8 cellular contexts compared by ENCODE assay signal in the genomic region with DNA sequence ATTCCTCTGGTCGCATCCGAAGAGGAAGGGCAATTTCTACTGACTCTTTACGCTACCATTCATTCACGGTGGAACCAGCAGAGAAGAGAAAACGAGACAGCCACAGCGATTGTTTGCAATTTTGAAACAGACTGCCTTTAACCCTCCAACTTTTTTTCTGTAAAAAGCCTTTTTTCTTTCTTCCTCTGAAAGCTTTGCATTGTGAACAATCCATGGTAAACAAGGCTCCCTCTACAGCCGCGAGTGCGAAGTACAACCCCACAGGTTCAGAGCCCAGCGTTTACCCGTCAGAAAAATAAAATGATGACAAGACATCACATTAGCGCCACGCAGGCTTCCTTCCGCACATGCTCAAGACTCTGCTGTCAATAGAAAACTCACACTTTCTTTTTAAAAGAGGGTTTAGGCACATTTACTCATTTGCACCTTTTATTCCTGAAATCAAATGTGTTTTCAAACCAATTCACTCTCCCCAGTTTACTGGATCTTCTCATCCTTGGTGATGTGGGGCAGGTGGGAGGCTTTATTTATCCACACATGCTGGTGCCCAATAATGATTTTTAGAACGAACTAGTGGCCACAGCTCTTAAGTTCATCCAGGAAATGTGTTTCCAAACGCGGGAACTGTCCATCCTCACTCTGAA.
A peak's percentile ranks its signal among the peaks of the same experiment; 100 is the strongest.
DNase-seq lines count a peak whose midpoint lies in the region; ATAC-seq, FAIRE-seq and TF ChIP-seq lines count a peak whose summit lies in the region.

No MANE protein-coding gene starts in this region.

- POLR2A ChIA-PET in A549 (lab: Yijun Ruan, JAX), result interaction anchor here (1.0 kb wide), 2 partner anchors 9 to 23 kb away, joined by 3 to 4 read pairs; no protein-coding TSS in a partner anchor

- TF ChIP-seq CTCF in A549 (IDR thresholded peaks at IDR 0.05), result peak; percentile 64
- peak; percentile 91 for TF ChIP-seq CTCF in OCI-LY1 (IDR thresholded peaks at IDR 0.05; ENCODE audit: low read length)

- ATAC-seq in A549, result peak; percentile 59 to 74
- peak; percentile 85 for ATAC-seq in GM18511 (IDR thresholded peaks at IDR 0.05; ENCODE audit: unreplicated experiment)

- peak overlapping the region; percentile 53; the same call in 1 of the 2 replicates for H3K9ac ChIP-seq in OCI-LY1 (ENCODE audit: low read length)

- H3F3A ChIP-seq in OCI-LY1 (ENCODE audit: insufficient read depth, low read length), result no peaks in the 10 kb centered on the region

- H3K27ac ChIP-seq in A549, result peak overlapping the region; percentile 98 to 99
- H3K27ac ChIP-seq in OCI-LY1 (ENCODE audit: low read depth, low read length, poor library complexity, severe bottlenecking), result no peak overlapping the region

- H2AFZ ChIP-seq in OCI-LY1 (ENCODE audit: low read length), result no peak overlapping the region

- H3K9me2 ChIP-seq in OCI-LY1 (ENCODE audit: low read depth, low read length), result no peaks in the 10 kb centered on the region

- peaks cover 9% of the 10 kb centered on the region; the same call in 2 of the 3 replicates for H3K9me3 ChIP-seq in A549
- no peaks in the 10 kb centered on the region for H3K9me3 ChIP-seq in OCI-LY1 (ENCODE audit: low read length)

- DNase-seq in A549 (ENCODE audit: low read depth in 1 of 2, low spot score in 1 of 2) (peak; percentile 63 to 85), HuH-7 (ENCODE audit: low spot score) (peak; percentile 83), epidermal melanocyte (ENCODE audit: insufficient read length, low spot score) (peak; percentile 64), mucosa of gallbladder (ENCODE audit: low spot score) (peak; percentile 86)
- peak; percentile 81 for DNase-seq in activated CD8-positive, alpha-beta memory T cell treated with anti-CD3 and anti-CD28 coated beads, Interleukin-2, amount 50 U/mL, for 4 hours
- peak; percentile 63 for DNase-seq in stimulated activated CD8-positive, alpha-beta memory T cell treated with anti-CD3 and anti-CD28 coated beads, Interleukin-4, amount 100 ng/mL, for 24 hours (ENCODE audit: low read depth)

- peak; percentile 46 for FAIRE-seq in A549 (lab: Jason Lieb, UNC)

- H3K4me3 ChIP-seq in A549 (peak overlapping the region; percentile 77), OCI-LY1 (ENCODE audit: low read depth, low read length, poor library complexity, severe bottlenecking) (peak overlapping the region; percentile 68)

- peak; percentile 61 to 69 for TF ChIP-seq RAD21 in A549 (conservative IDR thresholded peaks at IDR 0.05 in 1 of 2, IDR thresholded peaks at IDR 0.05 in 1 of 2)

- no peak for TF ChIP-seq EP300 in A549 (IDR thresholded peaks at IDR 0.05)

- H3K4me1 ChIP-seq in A549, result peaks cover 23% of the 10 kb centered on the region
- peaks cover 16% of the 10 kb centered on the region for H3K4me1 ChIP-seq in OCI-LY1 (ENCODE audit: insufficient read depth, low read length, severe bottlenecking)

- no peaks in the 10 kb centered on the region for H3K27me3 ChIP-seq in OCI-LY1 (ENCODE audit: insufficient read depth, low read length)

- no peaks in the 10 kb centered on the region for H3K79me2 ChIP-seq in OCI-LY1 (ENCODE audit: insufficient read depth, low read length)

- WGBS in A549 (ENCODE audit: missing lambda C conversion rate), result 1% methylated on average over 17 of the region's 17 CpGs

- H3K4me2 ChIP-seq in A549 (peak overlapping the region; percentile 91), OCI-LY1 (ENCODE audit: low read length) (peak overlapping the region; percentile 96)

- no peaks in the 10 kb centered on the region for H4K20me1 ChIP-seq in OCI-LY1 (ENCODE audit: insufficient read depth, low read length)

- TF ChIP-seq POLR2A in A549 (IDR thresholded peaks at IDR 0.05; ENCODE audit: low read length), result no peak

- CTCF ChIA-PET in A549 (lab: Yijun Ruan, JAX), result interaction anchor here (0.5 to 2.0 kb wide), 17 partner anchors 9 to 1894 kb away, joined by 3 to 14 read pairs (median 4); no protein-coding TSS in a partner anchor

- no peaks in the 10 kb centered on the region; the same call in 1 of the 2 replicates for H3K36me3 ChIP-seq in OCI-LY1 (ENCODE audit: insufficient read depth, low read length)

TF ChIP-seq in A549, 52 proteins besides CTCF, POLR2A, EP300 and RAD21:
- TF ChIP-seq, protein P1, sequence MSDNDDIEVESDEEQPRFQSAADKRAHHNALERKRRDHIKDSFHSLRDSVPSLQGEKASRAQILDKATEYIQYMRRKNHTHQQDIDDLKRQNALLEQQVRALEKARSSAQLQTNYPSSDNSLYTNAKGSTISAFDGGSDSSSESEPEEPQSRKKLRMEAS (IDR thresholded peaks at IDR 0.05), result peak; percentile 32; the same call in 1 of the 2 replicates
- peak; percentile 63; the same call in 2 of the 3 replicates for TF ChIP-seq SMC3 (IDR thresholded peaks at IDR 0.05)
- TF ChIP-seq KDM1A (IDR thresholded peaks at IDR 0.05; ENCODE audit: low read depth), result no peak
- peak; percentile 62 for TF ChIP-seq MAFK (IDR thresholded peaks at IDR 0.05; ENCODE audit: partially characterized antibody)
